In genomic region chr22:41597635-41597953, GRCh38 we compare ENCODE assay signal across 14 cellular contexts. TPM values are rescaled to one million over a fixed set of nuclear protein-coding genes. Genes with fewer than 3 reads are reported as not detected.
DNase-seq lines count a peak whose midpoint lies in the region; ATAC-seq and TF ChIP-seq lines count a peak whose summit lies in the region.
"Had no signal": no experiment of that assay in that cellular context is flagged by ENCODE, and none has a peak within 500 bp of the region (broad histone marks: within the 10 kb centered on the region; RNA-seq: fewer than 3 reads in every experiment).

No MANE protein-coding gene starts in this region.

- H3K4me2 ChIP-seq in KMS-11 (no peak overlapping the region; the same call in 1 of the 2 replicates), mammary epithelial cell (ENCODE audit: insufficient read depth, low read depth, low read length) (peak overlapping the region; percentile 79), parathyroid adenoma (ENCODE audit: low read length) (peak overlapping the region; percentile 35)

- H2AFZ ChIP-seq in KMS-11 (ENCODE audit: low read depth) (no peak overlapping the region), mammary epithelial cell (ENCODE audit: low read depth, low read length) (no peak overlapping the region), parathyroid adenoma (no peak overlapping the region)

- no peaks in the 10 kb centered on the region for H3K9me3 Mint-ChIP-seq in glutamatergic neuron (ENCODE audit: unreplicated experiment)
- H3K9me3 Mint-ChIP-seq: activated naive CD8-positive, alpha-beta T cell treated with anti-CD3 and anti-CD28 coated beads for 36 hours; CD4-positive, alpha-beta T cell; IgD-negative memory B cell had no signal

- peaks cover under 1% of the 10 kb centered on the region for H3K36me3 Mint-ChIP-seq in glutamatergic neuron (ENCODE audit: unreplicated experiment)
- H3K36me3 Mint-ChIP-seq: IgD-negative memory B cell had no signal

- H3K4me1 Mint-ChIP-seq in glutamatergic neuron (ENCODE audit: low read depth, unreplicated experiment): peaks cover 3% of the 10 kb centered on the region
- H3K4me1 Mint-ChIP-seq: IgD-negative memory B cell had no signal

- H4K20me1 ChIP-seq in KMS-11 (ENCODE audit: insufficient read depth) (0 out of 2 replicates have a peak, but pooled peaks cover 6% of the 10 kb centered on the region), mammary epithelial cell (ENCODE audit: insufficient read depth, low read length) (no peaks in the 10 kb centered on the region)

- dilution Hi-C loops in mammary epithelial cell (cut with HindIII; ENCODE audit: low sequenced_read_pairs): no loop called here

- H3K27me3 ChIP-seq in KMS-11 (ENCODE audit: insufficient read depth, low read depth) (no peaks in the 10 kb centered on the region), mammary epithelial cell (ENCODE audit: insufficient read depth, low read length) (no peaks in the 10 kb centered on the region), parathyroid adenoma (ENCODE audit: control insufficient read depth, insufficient read depth, low read length) (no peaks in the 10 kb centered on the region)

- no peak overlapping the region for H3K9ac ChIP-seq in KMS-11
- no peak overlapping the region for H3K9ac ChIP-seq in mammary epithelial cell (ENCODE audit: insufficient read depth, low read length)
- no peak overlapping the region for H3K9ac ChIP-seq in parathyroid adenoma

- ATAC-seq in HG02870 (IDR thresholded peaks at IDR 0.05; ENCODE audit: unreplicated experiment): no peak

- 18% methylated on average over 2 of the region's 2 CpGs for WGBS in mammary epithelial cell (ENCODE audit: low coverage, missing lambda C conversion rate)

- no peak overlapping the region for H3K27ac ChIP-seq in KMS-11
- H3K27ac ChIP-seq in mammary epithelial cell (ENCODE audit: insufficient read depth, low read depth, low read length): peak overlapping the region; percentile 75
- no peak overlapping the region for H3K27ac ChIP-seq in parathyroid adenoma
- H3K27ac ChIP-seq: WERI-Rb-1 had no signal

- H3K36me3 ChIP-seq in KMS-11 (ENCODE audit: insufficient read depth) (no peaks in the 10 kb centered on the region), mammary epithelial cell (ENCODE audit: insufficient read depth, low read length) (peaks cover 5% of the 10 kb centered on the region), parathyroid adenoma (ENCODE audit: control insufficient read depth, insufficient read depth, low read length) (no peaks in the 10 kb centered on the region)

- intact Hi-C loops in mammary epithelial cell (cut with micrococcal nuclease): loop anchor here (1.0 kb wide), 3 partner anchors 20 to 194 kb away; no protein-coding TSS in a partner anchor

- no peak overlapping the region for H3K4me3 Mint-ChIP-seq in glutamatergic neuron (ENCODE audit: unreplicated experiment)
- H3K4me3 Mint-ChIP-seq: activated CD8-positive, alpha-beta memory T cell treated with anti-CD3 and anti-CD28 coated beads, Interleukin-2, amount 10 ng/mL, durations not matched to agents 7 days and 5 days; activated naive CD8-positive, alpha-beta T cell treated with anti-CD3 and anti-CD28 coated beads for 36 hours; CD4-positive, alpha-beta T cell had no signal

- in situ Hi-C loops in mammary epithelial cell (cut with MboI; ENCODE audit: low sequenced_read_pairs in 2 of 2): no loop called here

- H3K79me2 ChIP-seq in KMS-11 (ENCODE audit: insufficient read depth, low read depth): no peaks in the 10 kb centered on the region
- H3K79me2 ChIP-seq in mammary epithelial cell (ENCODE audit: insufficient read depth, low read length): no peaks in the 10 kb centered on the region
- H3K79me2 ChIP-seq in parathyroid adenoma: no peaks in the 10 kb centered on the region

- BruUV-seq in mammary epithelial cell (replicated peaks; lab: Mats Ljungman, UMichigan): no TSS peak

- no peaks in the 10 kb centered on the region for H3K9me3 ChIP-seq in mammary epithelial cell (replicated peaks; ENCODE audit: insufficient read depth, low read length)
- no peaks in the 10 kb centered on the region for H3K9me3 ChIP-seq in parathyroid adenoma (ENCODE audit: control insufficient read depth, low read length)

- TF ChIP-seq CTCF in KMS-11 (conservative IDR thresholded peaks at IDR 0.05; ENCODE audit: low read depth, low read length) (peak; percentile 50; the same call in 1 of the 2 replicates), mammary epithelial cell (conservative IDR thresholded peaks at IDR 0.05 in 1 of 2, IDR thresholded peaks at IDR 0.05 in 1 of 2; ENCODE audit: extremely low read depth in 1 of 2, insufficient read depth in 1 of 2, low read depth in 1 of 2, low read length in 2 of 2) (no peak), parathyroid adenoma (IDR thresholded peaks at IDR 0.05) (no peak), glutamatergic neuron (IDR thresholded peaks at IDR 0.05; ENCODE audit: partially characterized antibody, unreplicated experiment) (no peak)

- CTCF ChIA-PET in mammary epithelial cell (lab: Charles Lee; ENCODE audit: low non-redundant PET): interaction anchor here (0.7 kb wide), 1 partner anchor 42 kb away, joined by 6 read pairs; no protein-coding TSS in a partner anchor

- DNase-seq in mammary epithelial cell: no peak
- no peak for DNase-seq in LoVo (ENCODE audit: low spot score)
- no peak for DNase-seq in glutamatergic neuron
- DNase-seq: activated naive CD8-positive, alpha-beta T cell treated with anti-CD3 and anti-CD28 coated beads for 36 hours; NCI-H1436 treated with DMSO at 0.1 percent for 48 hours; NCI-H526 treated with DMSO at 0.1 percent for 48 hours; SIG-M5 had no signal

- no peak overlapping the region for H3K4me3 ChIP-seq in KMS-11 (IDR thresholded peaks at IDR 0.05; ENCODE audit: insufficient read depth, low read depth, low read length)
- no peak overlapping the region for H3K4me3 ChIP-seq in mammary epithelial cell (replicated peaks in 1 of 3; ENCODE audit: insufficient read depth in 1 of 3, low read depth in 2 of 3, low read length in 3 of 3)
- no peak overlapping the region for H3K4me3 ChIP-seq in parathyroid adenoma (ENCODE audit: low read depth, low read length)

- H3K27ac Mint-ChIP-seq in glutamatergic neuron (ENCODE audit: unreplicated experiment): no peak overlapping the region
- H3K27ac Mint-ChIP-seq: activated CD8-positive, alpha-beta memory T cell treated with anti-CD3 and anti-CD28 coated beads, Interleukin-2, amount 10 ng/mL, durations not matched to agents 7 days and 5 days; CD4-positive, alpha-beta T cell; IgD-negative memory B cell had no signal

- H3K4me1 ChIP-seq in KMS-11 (ENCODE audit: low read depth, poor library complexity, severe bottlenecking) (peaks cover 10% of the 10 kb centered on the region), mammary epithelial cell (ENCODE audit: insufficient read depth, low read length) (peaks cover 31% of the 10 kb centered on the region), parathyroid adenoma (no peaks in the 10 kb centered on the region)

- peaks cover 5% of the 10 kb centered on the region for H3K27me3 Mint-ChIP-seq in glutamatergic neuron (ENCODE audit: unreplicated experiment)
- H3K27me3 Mint-ChIP-seq: activated CD8-positive, alpha-beta memory T cell treated with anti-CD3 and anti-CD28 coated beads, Interleukin-2, amount 10 ng/mL, durations not matched to agents 7 days and 5 days; activated naive CD8-positive, alpha-beta T cell treated with anti-CD3 and anti-CD28 coated beads for 36 hours; CD4-positive, alpha-beta T cell; IgD-negative memory B cell had no signal

RNA-seq across cellular contexts. Expression of gene PMM1, which starts 8.0 kb away (rescaled TPM):
- total RNA-seq in mammary epithelial cell (10 to 100 TPM; 21.2 to 44.8 TPM), glutamatergic neuron (ENCODE audit: unreplicated experiment) (35.0 TPM)
- polyA plus RNA-seq in mammary epithelial cell: 62.8 TPM
- 21.9 TPM for polyA minus RNA-seq in mammary epithelial cell

RNA-seq across cellular contexts. Expression of gene DESI1, which starts 23.2 kb away (rescaled TPM):
- 10 to 100 TPM; 40.2 to 66.8 TPM for total RNA-seq in mammary epithelial cell
- polyA plus RNA-seq in mammary epithelial cell: 38.1 TPM
- 50.3 TPM for polyA minus RNA-seq in mammary epithelial cell
- total RNA-seq in glutamatergic neuron (ENCODE audit: unreplicated experiment): 34.5 TPM

RNA-seq across cellular contexts. Expression of gene XRCC6, which starts 23.5 kb away (rescaled TPM):
- total RNA-seq in mammary epithelial cell: 100 to 1,000 TPM; 223 to 263 TPM
- 191 TPM for polyA plus RNA-seq in mammary epithelial cell
- 333 TPM for polyA minus RNA-seq in mammary epithelial cell
- total RNA-seq in glutamatergic neuron (ENCODE audit: unreplicated experiment): 155 TPM

RNA-seq across cellular contexts. Expression of gene CSDC2, which starts 36.8 kb away (rescaled TPM):
- total RNA-seq in mammary epithelial cell (1 to 10 TPM in 1 of 2 donors, under 1 TPM in 1; 0.09 to 1.0 TPM), glutamatergic neuron (ENCODE audit: unreplicated experiment) (4.7 TPM)
- not detected for polyA plus RNA-seq in mammary epithelial cell
- polyA minus RNA-seq in mammary epithelial cell: not detected
- total RNA-seq: activated CD8-positive, alpha-beta memory T cell treated with anti-CD3 and anti-CD28 coated beads, Interleukin-2, amount 10 ng/mL, durations not matched to agents 7 days and 5 days; activated naive CD8-positive, alpha-beta T cell treated with anti-CD3 and anti-CD28 coated beads for 36 hours; CD4-positive, alpha-beta T cell had no signal
- polyA plus RNA-seq: IgD-negative memory B cell had no signal

RNA-seq across cellular contexts. Expression of gene POLR3H, which starts 53.3 kb away (rescaled TPM):
- 10 to 100 TPM; 17.2 to 47.0 TPM for total RNA-seq in mammary epithelial cell
- 57.3 TPM for polyA plus RNA-seq in mammary epithelial cell
- polyA minus RNA-seq in mammary epithelial cell: 72.2 TPM
- total RNA-seq in glutamatergic neuron (ENCODE audit: unreplicated experiment): 24.6 TPM
